Comparison of ENCODE assay signal across 1 cellular context in the genomic region with DNA sequence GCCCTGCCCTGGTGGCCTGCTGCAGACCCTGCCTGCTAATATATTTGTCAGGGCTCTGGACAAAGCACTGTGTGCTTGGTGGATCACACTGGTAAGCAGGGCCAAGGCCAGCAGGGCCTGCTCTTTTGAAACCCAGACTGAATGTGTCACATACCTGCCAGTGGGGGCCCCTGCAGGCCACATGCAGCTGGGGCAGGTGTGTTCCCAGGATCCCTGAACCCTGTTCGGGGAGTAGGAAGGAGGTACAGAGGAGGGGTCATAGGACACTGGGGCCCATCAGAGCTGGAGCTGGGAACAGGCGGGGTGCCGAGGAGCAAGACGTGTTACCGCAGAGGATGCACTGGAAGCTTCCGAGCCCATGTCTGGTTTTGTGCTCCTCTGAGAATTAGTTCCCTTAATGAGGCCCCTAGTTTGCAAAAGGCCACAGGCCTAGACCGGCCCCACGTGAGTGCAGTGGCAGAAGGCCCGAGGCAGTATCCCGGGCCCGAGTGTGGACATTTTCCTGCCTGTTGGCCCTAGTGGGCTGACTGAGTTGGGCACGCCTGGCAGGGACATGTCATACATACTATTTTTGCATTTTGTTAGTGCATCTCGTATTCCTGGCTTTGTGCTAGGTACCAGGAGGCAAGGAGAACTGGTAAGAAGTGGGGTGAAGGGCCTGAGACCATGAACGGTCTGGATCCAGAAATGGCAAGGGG.
TF ChIP-seq lines count a peak whose summit lies in the region.

No MANE protein-coding gene starts in this region.

TF ChIP-seq in HEK293, 187 proteins besides CTCF, POLR2A, EP300 and RAD21:
- TF ChIP-seq ZSCAN18 (tag by site-specific recombination; IDR thresholded peaks at IDR 0.05) (no peak), HOXC10 (CRISPR knock-in tag; IDR thresholded peaks at IDR 0.05) (0 out of 2 replicates have a peak, but pooled peaks have one; percentile 29)
